ENCODE assay signal across 1 cellular context in the genomic region with DNA sequence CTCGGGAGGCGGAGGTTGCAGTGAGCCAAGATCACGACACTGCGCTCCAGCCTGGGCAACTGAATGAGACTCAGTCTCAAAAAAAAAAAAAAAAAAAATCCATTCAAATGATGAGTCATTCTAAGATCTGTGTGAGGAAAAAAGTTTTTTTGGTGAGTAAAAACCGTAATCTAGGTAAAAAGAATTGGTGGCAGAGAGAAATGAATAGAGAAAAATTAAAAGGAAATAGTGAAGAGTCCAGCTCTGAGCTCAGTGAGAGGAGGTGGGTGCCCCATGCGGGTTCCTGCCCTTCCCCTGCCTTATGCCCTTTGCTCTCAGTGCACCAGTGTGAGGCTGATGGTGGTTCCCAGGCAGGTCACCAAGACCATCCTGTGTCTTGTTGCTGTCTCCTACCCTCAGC.
TF ChIP-seq lines count a peak whose summit lies in the region.

No MANE protein-coding gene starts in this region.

TF ChIP-seq in GM12878, 131 proteins besides CTCF, POLR2A, EP300 and RAD21 (continued from another document):
- TF ChIP-seq, protein P1, sequence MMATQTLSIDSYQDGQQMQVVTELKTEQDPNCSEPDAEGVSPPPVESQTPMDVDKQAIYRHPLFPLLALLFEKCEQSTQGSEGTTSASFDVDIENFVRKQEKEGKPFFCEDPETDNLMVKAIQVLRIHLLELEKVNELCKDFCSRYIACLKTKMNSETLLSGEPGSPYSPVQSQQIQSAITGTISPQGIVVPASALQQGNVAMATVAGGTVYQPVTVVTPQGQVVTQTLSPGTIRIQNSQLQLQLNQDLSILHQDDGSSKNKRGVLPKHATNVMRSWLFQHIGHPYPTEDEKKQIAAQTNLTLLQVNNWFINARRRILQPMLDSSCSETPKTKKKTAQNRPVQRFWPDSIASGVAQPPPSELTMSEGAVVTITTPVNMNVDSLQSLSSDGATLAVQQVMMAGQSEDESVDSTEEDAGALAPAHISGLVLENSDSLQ (IDR thresholded peaks at IDR 0.05) = no peak
